In the genomic region with DNA sequence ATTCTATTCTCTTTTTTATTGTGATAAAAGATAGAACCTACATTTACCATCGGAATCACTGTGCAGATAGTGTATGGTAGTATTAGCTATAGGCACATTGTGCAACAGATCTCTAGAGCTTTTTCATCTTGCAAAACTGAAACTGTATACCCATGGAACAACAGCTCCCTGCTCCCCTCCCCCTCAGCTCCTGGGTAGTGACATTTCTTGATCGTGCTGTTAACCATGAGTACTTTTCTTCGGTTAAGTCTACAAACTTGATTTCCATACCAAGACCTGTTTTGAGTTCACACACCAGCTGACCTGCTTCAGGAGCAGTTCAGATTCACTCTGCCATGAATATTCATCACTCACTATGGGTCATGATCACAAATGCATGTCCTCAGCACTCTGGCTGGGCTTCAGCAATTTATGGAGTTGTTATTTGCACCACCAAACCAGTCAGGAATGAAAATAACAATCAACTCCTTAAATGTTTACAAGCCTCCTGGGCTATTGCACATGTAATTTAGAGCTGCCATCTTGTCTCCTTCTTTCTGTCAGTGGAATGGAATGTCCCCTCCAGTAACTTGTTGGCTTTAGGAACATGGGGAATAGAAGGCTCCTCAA, we compare ENCODE assay signal across 19 cellular contexts. TPM values are rescaled to one million over a fixed set of nuclear protein-coding genes. Genes with fewer than 3 reads are reported as not detected.
DNase-seq lines count a peak whose midpoint lies in the region; ATAC-seq and TF ChIP-seq lines count a peak whose summit lies in the region.
"Had no signal": no experiment of that assay in that cellular context is flagged by ENCODE, and none has a peak within 500 bp of the region (broad histone marks: within the 10 kb centered on the region; RNA-seq: fewer than 3 reads in every experiment).

No MANE protein-coding gene starts in this region.

- H3K27ac ChIP-seq in KOPT-K1 (ENCODE audit: low read depth, low read length, poor library complexity, severe bottlenecking) (peak overlapping the region; percentile 12), body of pancreas (no peak overlapping the region)
- H3K27ac ChIP-seq: adrenal gland, pancreas, sigmoid colon, uterus had no signal

- H3K4me1 Mint-ChIP-seq in Calu3 (ENCODE audit: low read depth, unreplicated experiment), result peaks cover 11% of the 10 kb centered on the region
- peaks cover 49% of the 10 kb centered on the region for H3K4me1 Mint-ChIP-seq in activated T-helper 17 cell treated with anti-CD3 and anti-CD28 coated beads, Interleukin-2, amount 50 U/mL, for 72 hours
- H3K4me1 Mint-ChIP-seq in naive thymus-derived CD8-positive, alpha-beta T cell, result peaks cover 9 to 44% (median 34%) of the 10 kb centered on the region in 4 donors

- no peaks in the 10 kb centered on the region for H3K9me3 ChIP-seq in KOPT-K1 (ENCODE audit: insufficient read depth, low read length, poor library complexity, severe bottlenecking)
- H3K9me3 ChIP-seq in body of pancreas, result no peaks in the 10 kb centered on the region
- H3K9me3 ChIP-seq: adrenal gland, pancreas, sigmoid colon, uterus had no signal

- TF ChIP-seq CTCF in Calu3 (IDR thresholded peaks at IDR 0.05; ENCODE audit: unreplicated experiment) (no peak), body of pancreas (IDR thresholded peaks at IDR 0.05) (no peak)

- DNase-seq in Calu3 (no peak), NCI-H2081 treated with DMSO at 0.1 percent for 48 hours (lab: John Stamatoyannopoulos, UW) (no peak), body of pancreas (no peak)
- DNase-seq in naive thymus-derived CD8-positive, alpha-beta T cell, result no peak
- DNase-seq: activated CD4-positive, alpha-beta T cell treated with anti-CD3 and anti-CD28 coated beads, Interleukin-2, amount 50 U/mL, for 4 hours; adrenal gland; HCEC 1CT; Kasumi-1; left ventricle myocardium superior; NCI-H1436; NCI-H82; pancreas; sigmoid colon; uterus had no signal

- no peak for TF ChIP-seq POLR2A in body of pancreas (IDR thresholded peaks at IDR 0.05)

- no peak overlapping the region for H3K4me3 Mint-ChIP-seq in Calu3 (ENCODE audit: low read depth, unreplicated experiment)
- peak overlapping the region; percentile 8 for H3K4me3 Mint-ChIP-seq in activated T-helper 17 cell treated with anti-CD3 and anti-CD28 coated beads, Interleukin-2, amount 50 U/mL, for 72 hours
- no peak overlapping the region for H3K4me3 Mint-ChIP-seq in naive thymus-derived CD8-positive, alpha-beta T cell

- no peak for ATAC-seq in activated T-helper 17 cell treated with anti-CD3 and anti-CD28 coated beads, Interleukin-2, amount 50 U/mL, for 72 hours (replicated peaks)
- no peak for ATAC-seq in naive thymus-derived CD8-positive, alpha-beta T cell
- ATAC-seq in HG03097 (IDR thresholded peaks at IDR 0.05; ENCODE audit: low FRiP score, unreplicated experiment), result no peak
- no peak for ATAC-seq in body of pancreas
- ATAC-seq: GM12878, left ventricle myocardium superior, pancreas, SK-N-SH treated with all-trans-retinoic acid at 6 μM for 48 hours had no signal

- no peak overlapping the region for H3K4me3 ChIP-seq in body of pancreas
- H3K4me3 ChIP-seq: adrenal gland, GM12878, pancreas, sigmoid colon, uterus had no signal

- H3K27ac Mint-ChIP-seq in Calu3 (ENCODE audit: unreplicated experiment), result peak overlapping the region; percentile 44
- no peak overlapping the region for H3K27ac Mint-ChIP-seq in activated T-helper 17 cell treated with anti-CD3 and anti-CD28 coated beads, Interleukin-2, amount 50 U/mL, for 72 hours
- peak overlapping the region in 6 of 10 donors; percentile 15 to 82 (median 58) for H3K27ac Mint-ChIP-seq in naive thymus-derived CD8-positive, alpha-beta T cell

- 78 to 90% methylated on average over 3 of the region's 3 CpGs for WGBS in body of pancreas, 2 donors

- no peaks in the 10 kb centered on the region for H3K9me3 Mint-ChIP-seq in Calu3 (ENCODE audit: low read depth, unreplicated experiment)
- H3K9me3 Mint-ChIP-seq in activated T-helper 17 cell treated with anti-CD3 and anti-CD28 coated beads, Interleukin-2, amount 50 U/mL, for 72 hours, result no peaks in the 10 kb centered on the region
- H3K9me3 Mint-ChIP-seq in naive thymus-derived CD8-positive, alpha-beta T cell, result no peaks in the 10 kb centered on the region

- BruUV-seq in Calu3 (replicated peaks; lab: Mats Ljungman, UMichigan), result no TSS peak

- H3K36me3 ChIP-seq in KOPT-K1 (ENCODE audit: insufficient read depth, low read length) (no peaks in the 10 kb centered on the region), body of pancreas (replicated peaks in 1 of 2; ENCODE audit: insufficient read depth in 1 of 2, low read depth in 2 of 2) (no peaks in the 10 kb centered on the region)
- H3K36me3 ChIP-seq: adrenal gland, pancreas, sigmoid colon, uterus had no signal

- intact Hi-C loops in Calu3 (cut with micrococcal nuclease; ENCODE audit: unreplicated experiment), result no loop called here
- intact Hi-C loops in body of pancreas (cut with DNase I), result no loop called here

- H3K4me1 ChIP-seq in body of pancreas, result no peaks in the 10 kb centered on the region
- H3K4me1 ChIP-seq: adrenal gland, pancreas, sigmoid colon, uterus had no signal

- POLR2A ChIA-PET in naive thymus-derived CD8-positive, alpha-beta T cell (lab: Charles Lee), result interaction anchor here (0.6 to 2.2 kb wide), 4 partner anchors 13 to 77 kb away, joined by 3 to 9 read pairs (median 4); no protein-coding TSS in a partner anchor

- peaks cover 6% of the 10 kb centered on the region for H3K36me3 Mint-ChIP-seq in Calu3 (ENCODE audit: insufficient read depth, unreplicated experiment)
- no peaks in the 10 kb centered on the region for H3K36me3 Mint-ChIP-seq in activated T-helper 17 cell treated with anti-CD3 and anti-CD28 coated beads, Interleukin-2, amount 50 U/mL, for 72 hours (ENCODE audit: low read depth)
- no peaks in the 10 kb centered on the region for H3K36me3 Mint-ChIP-seq in naive thymus-derived CD8-positive, alpha-beta T cell

- H3K27me3 ChIP-seq in body of pancreas, result no peaks in the 10 kb centered on the region
- H3K27me3 ChIP-seq: adrenal gland, pancreas, sigmoid colon, uterus had no signal

- CTCF ChIA-PET in Calu3 (lab: Charles Lee), result interaction anchor here (0.9 kb wide), 1 partner anchor 12 kb away, joined by 3 read pairs; no protein-coding TSS in a partner anchor

- no peaks in the 10 kb centered on the region for H3K27me3 Mint-ChIP-seq in Calu3 (ENCODE audit: unreplicated experiment)
- H3K27me3 Mint-ChIP-seq in activated T-helper 17 cell treated with anti-CD3 and anti-CD28 coated beads, Interleukin-2, amount 50 U/mL, for 72 hours, result no peaks in the 10 kb centered on the region
- peaks cover 8 to 68% (median 15%) of the 10 kb centered on the region in 5 donors for H3K27me3 Mint-ChIP-seq in naive thymus-derived CD8-positive, alpha-beta T cell

RNA-seq across cellular contexts. Expression of a gene that starts 32.8 kb away (rescaled TPM):
- total RNA-seq in Calu3 (2022) (0.40 and 1.1 TPM in 2 replicates), body of pancreas (1 to 10 TPM; 1.3 to 2.6 TPM)
- 100 to 1,000 TPM; 138 to 149 TPM for total RNA-seq in activated T-helper 17 cell treated with anti-CD3 and anti-CD28 coated beads, Interleukin-2, amount 50 U/mL, for 72 hours
- under 1 TPM; 0.58 to 0.94 TPM for total RNA-seq in naive thymus-derived CD8-positive, alpha-beta T cell
- 10 to 100 TPM in 1 of 3 donors, 1 to 10 TPM in 1, under 1 TPM in 1; 0.35 to 15.6 (median 1.6) TPM for polyA plus RNA-seq in naive thymus-derived CD8-positive, alpha-beta T cell

Comparison
In these comparisons a context has a peak if more than half of its experiments do, and no peak if none do; other contexts are left out.
1. RNA of a gene that starts 32.8 kb away (total RNA-seq): 138 to 149 TPM in activated T-helper 17 cell treated with anti-CD3 and anti-CD28 coated beads, Interleukin-2, amount 50 U/mL, for 72 hours; 1.3 to 2.6 TPM in body of pancreas, 0.58 to 0.94 TPM in naive thymus-derived CD8-positive, alpha-beta T cell and 0.40 to 1.1 TPM in Calu3; every median in the first group is over 10 times any median in the second.